Comparison of ENCODE assay signal across 8 cellular contexts in the genomic region with DNA sequence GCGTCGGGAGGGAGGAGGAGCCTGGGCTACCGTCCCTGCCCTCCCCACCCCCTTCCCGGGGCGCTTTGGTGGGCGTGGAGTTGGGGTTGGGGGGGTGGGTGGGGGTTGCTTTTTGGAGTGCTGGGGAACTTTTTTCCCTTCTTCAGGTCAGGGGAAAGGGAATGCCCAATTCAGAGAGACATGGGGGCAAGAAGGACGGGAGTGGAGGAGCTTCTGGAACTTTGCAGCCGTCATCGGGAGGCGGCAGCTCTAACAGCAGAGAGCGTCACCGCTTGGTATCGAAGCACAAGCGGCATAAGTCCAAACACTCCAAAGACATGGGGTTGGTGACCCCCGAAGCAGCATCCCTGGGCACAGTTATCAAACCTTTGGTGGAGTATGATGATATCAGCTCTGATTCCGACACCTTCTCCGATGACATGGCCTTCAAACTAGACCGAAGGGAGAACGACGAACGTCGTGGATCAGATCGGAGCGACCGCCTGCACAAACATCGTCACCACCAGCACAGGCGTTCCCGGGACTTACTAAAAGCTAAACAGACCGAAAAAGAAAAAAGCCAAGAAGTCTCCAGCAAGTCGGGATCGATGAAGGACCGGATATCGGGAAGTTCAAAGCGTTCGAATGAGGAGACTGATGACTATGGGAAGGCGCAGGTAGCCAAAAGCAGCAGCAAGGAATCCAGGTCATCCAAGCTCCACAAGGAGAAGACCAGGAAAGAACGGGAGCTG. TPM values are rescaled to one million over a fixed set of nuclear protein-coding genes. Genes with fewer than 3 reads are reported as not detected.
DNase-seq lines count a peak whose midpoint lies in the region; ATAC-seq and TF ChIP-seq lines count a peak whose summit lies in the region.

No MANE protein-coding gene starts in this region.

- peak overlapping the region; percentile 96 for H3K4me3 Mint-ChIP-seq in activated T-helper 2 cell treated with anti-CD3 and anti-CD28 coated beads, Interferon-gamma antibody, Interleukin-2, Interleukin-4, amounts not matched to agents 10 μg/mL and 5 μg/mL and 100 μg/mL, durations not matched to agents 14 hours and 24 hours and 36 hours (ENCODE audit: low read depth)
- peak overlapping the region; percentile 96 for H3K4me3 Mint-ChIP-seq in neural progenitor cell

- peaks cover 21% of the 10 kb centered on the region for H3K4me1 ChIP-seq in neural progenitor cell

- peaks cover 43% of the 10 kb centered on the region for H3K36me3 Mint-ChIP-seq in activated T-helper 2 cell treated with anti-CD3 and anti-CD28 coated beads, Interferon-gamma antibody, Interleukin-2, Interleukin-4, amounts not matched to agents 10 μg/mL and 5 μg/mL and 100 μg/mL, durations not matched to agents 14 hours and 24 hours and 36 hours (ENCODE audit: low read depth)
- H3K36me3 Mint-ChIP-seq in neural progenitor cell = peaks cover 5% of the 10 kb centered on the region

- H4K20me1 ChIP-seq in neural progenitor cell (ENCODE audit: low read depth) = peaks cover 52% of the 10 kb centered on the region

- H2AFZ ChIP-seq in neural progenitor cell (replicated peaks) = peak overlapping the region; percentile 46

- no peak for TF ChIP-seq CTCF in LNCaP clone FGC (IDR thresholded peaks at IDR 0.05; ENCODE audit: control insufficient read depth, extremely low read depth, insufficient read depth)
- no peak for TF ChIP-seq CTCF in fibroblast of villous mesenchyme (IDR thresholded peaks at IDR 0.05; ENCODE audit: insufficient read depth, low read depth, low read length)
- TF ChIP-seq CTCF in neural progenitor cell (IDR thresholded peaks at IDR 0.05) = no peak

- peak overlapping the region; percentile 86 for H3K4me3 ChIP-seq in LNCaP clone FGC (ENCODE audit: low read depth, low read length)
- peak overlapping the region; percentile 88 for H3K4me3 ChIP-seq in fibroblast of villous mesenchyme (ENCODE audit: low read depth, low read length)
- H3K4me3 ChIP-seq in neural progenitor cell = peak overlapping the region; percentile 92

- H3K27ac ChIP-seq in neural progenitor cell = peak overlapping the region; percentile 99

- no peaks in the 10 kb centered on the region for H3K27me3 Mint-ChIP-seq in activated T-helper 2 cell treated with anti-CD3 and anti-CD28 coated beads, Interferon-gamma antibody, Interleukin-2, Interleukin-4, amounts not matched to agents 10 μg/mL and 5 μg/mL and 100 μg/mL, durations not matched to agents 14 hours and 24 hours and 36 hours (ENCODE audit: low read depth)
- H3K27me3 Mint-ChIP-seq in neural progenitor cell (ENCODE audit: insufficient read depth, low read depth) = peaks cover 7% of the 10 kb centered on the region

- H3K4me2 ChIP-seq in neural progenitor cell = peak overlapping the region; percentile 93

- DNase-seq in Caki2 (ENCODE audit: low read depth) (peak; percentile 46), LNCaP clone FGC (ENCODE audit: low read depth) (no peak), fibroblast of villous mesenchyme (ENCODE audit: low read depth) (peak; percentile 53), neural progenitor cell (ENCODE audit: low spot score) (no peak), NCI-H510A treated with DMSO at 0.1 percent for 48 hours (lab: John Stamatoyannopoulos, UW) (no peak), NCI-H146 treated with DMSO at 0.1 percent for 48 hours (lab: John Stamatoyannopoulos, UW; ENCODE audit: unreplicated experiment) (no peak)
- DNase-seq in activated T-helper 2 cell treated with anti-CD3 and anti-CD28 coated beads, Interferon-gamma antibody, Interleukin-2, Interleukin-4, amounts not matched to agents 10 μg/mL and 5 μg/mL and 100 μg/mL, durations not matched to agents 14 hours and 24 hours and 36 hours (ENCODE audit: low spot score) = no peak

- H3K36me3 ChIP-seq in neural progenitor cell = no peaks in the 10 kb centered on the region

- H3K9ac ChIP-seq in neural progenitor cell = peak overlapping the region; percentile 98

- in situ Hi-C loops in Caki2 (cut with HindIII; ENCODE audit: low pct_unique_long_range_greater_than_20kb, low sequenced_read_pairs) = no loop called here

- intact Hi-C loops in activated T-helper 2 cell treated with anti-CD3 and anti-CD28 coated beads, Interferon-gamma antibody, Interleukin-2, Interleukin-4, amounts not matched to agents 10 μg/mL and 5 μg/mL and 100 μg/mL, durations not matched to agents 14 hours and 24 hours and 36 hours (cut with micrococcal nuclease) = loop anchor here (1.0 to 5.0 kb wide), 3 partner anchors 11 to 255 kb away; partner anchors contain the start of gene MED1

- ATAC-seq in GM21515 (IDR thresholded peaks at IDR 0.05; ENCODE audit: unreplicated experiment) = peak; percentile 5

- H3K9me3 Mint-ChIP-seq in activated T-helper 2 cell treated with anti-CD3 and anti-CD28 coated beads, Interferon-gamma antibody, Interleukin-2, Interleukin-4, amounts not matched to agents 10 μg/mL and 5 μg/mL and 100 μg/mL, durations not matched to agents 14 hours and 24 hours and 36 hours = no peaks in the 10 kb centered on the region
- no peaks in the 10 kb centered on the region for H3K9me3 Mint-ChIP-seq in neural progenitor cell

- no peaks in the 10 kb centered on the region for H3K27me3 ChIP-seq in neural progenitor cell

- H3K27ac Mint-ChIP-seq in activated T-helper 2 cell treated with anti-CD3 and anti-CD28 coated beads, Interferon-gamma antibody, Interleukin-2, Interleukin-4, amounts not matched to agents 10 μg/mL and 5 μg/mL and 100 μg/mL, durations not matched to agents 14 hours and 24 hours and 36 hours = peak overlapping the region; percentile 99
- H3K27ac Mint-ChIP-seq in neural progenitor cell = peak overlapping the region; percentile 98

- peaks cover 20% of the 10 kb centered on the region for H3K4me1 Mint-ChIP-seq in activated T-helper 2 cell treated with anti-CD3 and anti-CD28 coated beads, Interferon-gamma antibody, Interleukin-2, Interleukin-4, amounts not matched to agents 10 μg/mL and 5 μg/mL and 100 μg/mL, durations not matched to agents 14 hours and 24 hours and 36 hours (ENCODE audit: low read depth)
- peaks cover 25% of the 10 kb centered on the region for H3K4me1 Mint-ChIP-seq in neural progenitor cell

- peaks cover 8% of the 10 kb centered on the region for H3F3A ChIP-seq in neural progenitor cell (ENCODE audit: low read depth)

- no peaks in the 10 kb centered on the region for H3K9me3 ChIP-seq in neural progenitor cell (ENCODE audit: low read depth)

- peaks cover 57% of the 10 kb centered on the region for H3K79me2 ChIP-seq in neural progenitor cell (ENCODE audit: low read depth)

RNA-seq across cellular contexts. Expression of gene CDK12, which starts 0.8 kb away (rescaled TPM):
- 13.3 and 14.5 TPM in 2 replicates for total RNA-seq in Caki2 (2014; rRNA removed; shearing (Covaris generic); ENCODE audit: low replicate concordance)
- total RNA-seq in activated T-helper 2 cell treated with anti-CD3 and anti-CD28 coated beads, Interferon-gamma antibody, Interleukin-2, Interleukin-4, amounts not matched to agents 10 μg/mL and 5 μg/mL and 100 μg/mL, durations not matched to agents 14 hours and 24 hours and 36 hours = 83.9 TPM in 2 replicates
- 39.3 and 39.6 TPM in 2 replicates for total RNA-seq in fibroblast of villous mesenchyme
- 44.1 and 45.0 TPM in 2 replicates for total RNA-seq in neural progenitor cell (ENCODE audit: low replicate concordance)

RNA-seq across cellular contexts. Expression of gene MED1, which starts 11.0 kb away (rescaled TPM):
- 10.0 and 29.8 TPM in 2 replicates for total RNA-seq in Caki2 (2014; rRNA removed; shearing (Covaris generic); ENCODE audit: low replicate concordance)
- 63.7 and 64.1 TPM in 2 replicates for total RNA-seq in activated T-helper 2 cell treated with anti-CD3 and anti-CD28 coated beads, Interferon-gamma antibody, Interleukin-2, Interleukin-4, amounts not matched to agents 10 μg/mL and 5 μg/mL and 100 μg/mL, durations not matched to agents 14 hours and 24 hours and 36 hours
- total RNA-seq in fibroblast of villous mesenchyme (20.3 and 31.1 TPM in 2 replicates), neural progenitor cell (ENCODE audit: low replicate concordance) (30.0 and 35.6 TPM in 2 replicates)

Comparison
In these comparisons a context has a peak if more than half of its experiments do, and no peak if none do; other contexts are left out.
1. DNase-seq: peak in Caki2 (single experiment) and fibroblast of villous mesenchyme (single experiment); none in LNCaP clone FGC (single experiment), activated T-helper 2 cell treated with anti-CD3 and anti-CD28 coated beads, Interferon-gamma antibody, Interleukin-2, Interleukin-4, amounts not matched to agents 10 μg/mL and 5 μg/mL and 100 μg/mL, durations not matched to agents 14 hours and 24 hours and 36 hours (single experiment), neural progenitor cell (single experiment), NCI-H510A treated with DMSO at 0.1 percent for 48 hours (single experiment) and NCI-H146 treated with DMSO at 0.1 percent for 48 hours (single experiment).
2. Peak in every context shown above with its lines, with median percentiles within 50 percentile points of each other: H3K4me3 ChIP-seq.